33 cellular contexts compared by ENCODE assay signal in genomic region chr3:152056987-152057386, GRCh38.
"Had no signal": no experiment of that assay in that cellular context is flagged by ENCODE, and none has a peak within 500 bp of the region (broad histone marks: within the 10 kb centered on the region; RNA-seq: fewer than 3 reads in every experiment).

No MANE protein-coding gene starts in this region.

- H3K27me3 ChIP-seq: brain microvascular endothelial cell, Peyer's patch had no signal

- H3K4me1 Mint-ChIP-seq: activated CD4-positive, alpha-beta memory T cell treated with anti-CD3 and anti-CD28 coated beads, Interleukin-2, amount 10 ng/mL, durations not matched to agents 7 days and 5 days; activated T-helper 17 cell treated with anti-CD3 and anti-CD28 coated beads, Interleukin-2, amount 50 U/mL, for 72 hours had no signal

- H3K27me3 Mint-ChIP-seq: activated naive CD8-positive, alpha-beta T cell treated with anti-CD3 and anti-CD28 coated beads for 36 hours; activated T-helper 17 cell treated with anti-CD3 and anti-CD28 coated beads, Interleukin-2, amount 50 U/mL, for 72 hours had no signal

- H3K27ac Mint-ChIP-seq: activated CD4-positive, alpha-beta memory T cell treated with anti-CD3 and anti-CD28 coated beads, Interleukin-2, amount 10 ng/mL, durations not matched to agents 7 days and 5 days; activated naive CD8-positive, alpha-beta T cell treated with anti-CD3 and anti-CD28 coated beads for 36 hours; activated T-cell treated with anti-CD3 and anti-CD28 coated beads, Interleukin-2, amount 50 U/mL, for 72 hours; activated T-helper 17 cell treated with anti-CD3 and anti-CD28 coated beads, Interleukin-2, amount 50 U/mL, for 72 hours had no signal

- H3K4me1 ChIP-seq: Peyer's patch had no signal

- H3K4me2 ChIP-seq: KMS-11 had no signal

- H3K9me3 ChIP-seq: Peyer's patch had no signal

- H3K4me3 ChIP-seq: Peyer's patch had no signal

- H3K36me3 Mint-ChIP-seq: activated naive CD8-positive, alpha-beta T cell treated with anti-CD3 and anti-CD28 coated beads for 36 hours had no signal

- DNase-seq: activated CD4-positive, alpha-beta memory T cell treated with anti-CD3 and anti-CD28 coated beads, Interleukin-2, amount 10 ng/mL, durations not matched to agents 7 days and 5 days; activated CD4-positive, alpha-beta T cell treated with anti-CD3 and anti-CD28 coated beads for 1 hour; activated CD4-positive, alpha-beta T cell treated with anti-CD3 and anti-CD28 coated beads for 48 hours; activated CD4-positive, CD25-positive, alpha-beta regulatory T cell; activated CD8-positive, alpha-beta memory T cell treated with anti-CD3 and anti-CD28 coated beads for 24 hours; activated effector memory CD4-positive, alpha-beta T cell treated with anti-CD3 and anti-CD28 coated beads, Interleukin-2, amount 50 U/mL, for 16 hours; activated naive CD4-positive, alpha-beta T cell; activated naive CD4-positive, alpha-beta T cell treated with anti-CD3 and anti-CD28 coated beads, Interleukin-2, amount 50 U/mL, for 16 hours; activated naive CD8-positive, alpha-beta T cell treated with anti-CD3 and anti-CD28 coated beads for 36 hours; activated T-cell treated with anti-CD3 and anti-CD28 coated beads, Interleukin-2, amount 50 U/mL, for 1 hour; activated T-cell treated with anti-CD3 and anti-CD28 coated beads, Interleukin-2, amount 50 U/mL, for 72 hours; amniotic stem cell; aorta; brain microvascular endothelial cell; central memory CD4-positive, alpha-beta T cell; MM.1S; MV-4-11; NCI-H1092; NCI-H1694; NCI-H2081 treated with DMSO at 0.1 percent for 48 hours; NCI-H226; NCI-H446 treated with DMSO at 0.1 percent for 48 hours; NCI-H524; NK-92 treated with Interleukin-12 subunit alpha and Interleukin-12 subunit beta, amount 100 ng/mL, for 24 hours; PC-3; Peyer's patch; SIG-M5; T1000; WERI-Rb-1 had no signal

- H3K9me3 Mint-ChIP-seq: activated CD4-positive, alpha-beta memory T cell treated with anti-CD3 and anti-CD28 coated beads, Interleukin-2, amount 10 ng/mL, durations not matched to agents 7 days and 5 days; activated T-helper 17 cell treated with anti-CD3 and anti-CD28 coated beads, Interleukin-2, amount 50 U/mL, for 72 hours had no signal

- H3K36me3 ChIP-seq: brain microvascular endothelial cell, Peyer's patch, WERI-Rb-1 had no signal

- H3K4me3 Mint-ChIP-seq: activated CD4-positive, alpha-beta memory T cell treated with anti-CD3 and anti-CD28 coated beads, Interleukin-2, amount 10 ng/mL, durations not matched to agents 7 days and 5 days; activated naive CD8-positive, alpha-beta T cell treated with anti-CD3 and anti-CD28 coated beads for 36 hours; activated T-cell treated with anti-CD3 and anti-CD28 coated beads, Interleukin-2, amount 50 U/mL, for 72 hours; activated T-helper 17 cell treated with anti-CD3 and anti-CD28 coated beads, Interleukin-2, amount 50 U/mL, for 72 hours had no signal

- H3K27ac ChIP-seq: brain microvascular endothelial cell, KMS-11, Peyer's patch, RWPE1, WERI-Rb-1 had no signal

- ATAC-seq: activated T-cell treated with anti-CD3 and anti-CD28 coated beads, Interleukin-2, amount 50 U/mL, for 72 hours; activated T-helper 17 cell treated with anti-CD3 and anti-CD28 coated beads, Interleukin-2, amount 50 U/mL, for 72 hours; PC-3; Right ventricle myocardium inferior had no signal
